In the genomic region with DNA sequence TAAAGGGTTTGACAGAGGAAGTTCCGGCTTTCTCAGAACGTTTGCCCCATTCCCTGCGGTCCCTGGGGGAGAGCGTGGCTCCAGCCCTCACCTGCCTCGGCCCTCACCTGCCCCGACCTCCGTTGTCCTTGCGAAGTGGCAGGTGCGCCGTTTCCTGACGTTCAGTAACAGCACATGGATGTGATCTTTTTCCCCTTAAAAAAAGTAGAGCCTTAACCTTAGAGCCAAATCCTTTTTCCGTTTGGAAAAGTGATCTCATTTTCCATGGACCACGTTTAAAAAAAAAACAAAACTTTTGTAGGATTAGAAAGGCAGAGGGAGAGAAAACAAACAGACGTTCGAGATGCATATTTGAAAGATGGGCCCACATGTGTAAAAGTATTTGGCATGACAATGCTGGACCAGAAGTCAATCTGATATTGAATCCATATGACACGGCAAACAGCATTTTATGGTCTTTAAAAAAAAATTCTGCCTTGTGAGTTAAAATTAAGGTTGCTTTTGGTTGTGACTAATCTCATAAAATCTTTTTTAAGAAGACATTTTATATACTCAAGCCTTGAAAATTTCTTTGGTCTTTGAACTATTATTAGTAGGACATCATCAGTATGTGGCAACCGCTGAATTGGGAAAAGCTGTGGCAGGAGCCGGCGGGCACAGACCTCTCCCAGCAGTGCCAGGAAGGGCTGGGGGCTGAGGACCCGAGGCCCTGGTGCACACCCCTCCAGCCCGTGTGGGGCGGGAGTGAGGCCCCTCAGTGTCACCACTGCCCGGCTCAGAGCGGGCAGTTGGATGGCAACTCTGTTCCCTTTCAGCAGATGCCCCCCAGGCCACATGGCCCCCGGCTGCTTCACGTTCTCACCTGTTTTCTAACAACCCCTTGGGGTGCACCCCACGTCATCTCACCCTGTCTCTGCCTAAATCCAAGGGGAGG, we compare ENCODE assay signal across 8 cellular contexts. TPM values are rescaled to one million over a fixed set of nuclear protein-coding genes. Genes with fewer than 3 reads are reported as not detected.
DNase-seq lines count a peak whose midpoint lies in the region; ATAC-seq and TF ChIP-seq lines count a peak whose summit lies in the region.

No MANE protein-coding gene starts in this region.

- H2BK5ac ChIP-seq in neuronal stem cell (ENCODE audit: low read length) = no peak overlapping the region

- H4K20me1 ChIP-seq in MM.1S (ENCODE audit: insufficient read depth, low read length) (no peaks in the 10 kb centered on the region), OCI-LY7 (ENCODE audit: insufficient read depth, low read length) (no peaks in the 10 kb centered on the region)

- CTCF ChIA-PET in OCI-LY7 (lab: Charles Lee; ENCODE audit: unreplicated experiment) = no interaction called here

- peak overlapping the region; percentile 88 for H2BK120ac ChIP-seq in neuronal stem cell (ENCODE audit: low read depth, low read length)

- no peaks in the 10 kb centered on the region for H3K4me1 ChIP-seq in MM.1S (ENCODE audit: low read length)
- H3K4me1 ChIP-seq in neuronal stem cell (ENCODE audit: control insufficient read depth in 2 of 2, insufficient read depth in 1 of 2, low read depth in 1 of 2, low read length in 2 of 2) = peaks cover 14 to 18% of the 10 kb centered on the region in 2 donors
- no peaks in the 10 kb centered on the region for H3K4me1 ChIP-seq in effector memory CD4-positive, alpha-beta T cell (ENCODE audit: control insufficient read depth, insufficient read depth, low read length, poor library complexity, severe bottlenecking)
- H3K4me1 ChIP-seq in OCI-LY7 (ENCODE audit: insufficient read depth, low read length, poor library complexity, severe bottlenecking) = no peaks in the 10 kb centered on the region

- WGBS in neuronal stem cell (ENCODE audit: extremely low coverage in 2 of 2, insufficient read length in 2 of 2, insufficient replicate concordance in 1 of 2), 2 donors = no CpG with 5 or more reads among the region's 27 CpGs

- H3K4ac ChIP-seq in neuronal stem cell (ENCODE audit: low read length) = no peak overlapping the region

- no peaks in the 10 kb centered on the region for H3F3A ChIP-seq in MM.1S (ENCODE audit: insufficient read depth, low read length)

- no peak overlapping the region for H3K27ac ChIP-seq in MM.1S (ENCODE audit: low read length)
- H3K27ac ChIP-seq in neuronal stem cell (replicated peaks; ENCODE audit: low read length) = no peak overlapping the region
- H3K27ac ChIP-seq in effector memory CD4-positive, alpha-beta T cell (ENCODE audit: insufficient read depth, low read length, poor library complexity, severe bottlenecking) = no peak overlapping the region
- H3K27ac ChIP-seq in OCI-LY7 (ENCODE audit: low read depth, low read length, poor library complexity, severe bottlenecking) = no peak overlapping the region

- POLR2A ChIA-PET in OCI-LY7 (lab: Charles Lee) = no interaction called here

- peak overlapping the region; percentile 25 for H3K14ac ChIP-seq in neuronal stem cell (ENCODE audit: low read length)

- H4K91ac ChIP-seq in neuronal stem cell (ENCODE audit: low read depth, low read length, poor library complexity) = peak overlapping the region; percentile 12

- H3K36me3 ChIP-seq in MM.1S (replicated peaks; ENCODE audit: insufficient read depth, low read length) (no peaks in the 10 kb centered on the region), neuronal stem cell (replicated peaks in 1 of 2; ENCODE audit: control insufficient read depth in 2 of 2, insufficient read depth in 2 of 2, low read length in 2 of 2) (no peaks in the 10 kb centered on the region), OCI-LY7 (ENCODE audit: insufficient read depth, low read length) (no peaks in the 10 kb centered on the region)
- no peaks in the 10 kb centered on the region for H3K36me3 ChIP-seq in effector memory CD4-positive, alpha-beta T cell (ENCODE audit: control insufficient read depth, insufficient read depth, low read length)

- H3K27me3 ChIP-seq in MM.1S (replicated peaks; ENCODE audit: insufficient read depth, low read length) (peaks cover 53% of the 10 kb centered on the region), neuronal stem cell (ENCODE audit: control insufficient read depth in 3 of 3, insufficient read depth in 3 of 3, low read depth in 1 of 3, low read length in 3 of 3) (no peaks in the 10 kb centered on the region)
- H3K27me3 ChIP-seq in effector memory CD4-positive, alpha-beta T cell (replicated peaks; ENCODE audit: control insufficient read depth, insufficient read depth, low read length, poor library complexity, severe bottlenecking) = no peaks in the 10 kb centered on the region

- H2AFZ ChIP-seq in MM.1S (ENCODE audit: low read length) (0 out of 2 replicates have a peak overlapping the region, but pooled peaks have one; percentile 15), neuronal stem cell (ENCODE audit: low read length) (peak overlapping the region; percentile 78), OCI-LY7 (ENCODE audit: low read length) (no peak overlapping the region)

- H2BK12ac ChIP-seq in neuronal stem cell (ENCODE audit: low read length) = peak overlapping the region; percentile 99

- intact Hi-C loops in OCI-LY7 (cut with micrococcal nuclease; ENCODE audit: unreplicated experiment) = no loop called here

- H3K79me1 ChIP-seq in neuronal stem cell (ENCODE audit: low read depth, low read length) = no peaks in the 10 kb centered on the region

- BruUV-seq in OCI-LY7 (replicated peaks; lab: Mats Ljungman, UMichigan) = no TSS peak

- H3K23ac ChIP-seq in neuronal stem cell (ENCODE audit: low read depth, low read length, poor library complexity) = no peak overlapping the region

- no peak overlapping the region; the same call in 1 of the 2 replicates for H3K4me3 ChIP-seq in MM.1S (ENCODE audit: low read length)
- H3K4me3 ChIP-seq in choroid plexus epithelial cell (ENCODE audit: low read depth, low read length) = peak overlapping the region; percentile 23
- no peak overlapping the region for H3K4me3 ChIP-seq in neuronal stem cell (ENCODE audit: low read length in 2 of 2)
- H3K4me3 ChIP-seq in effector memory CD4-positive, alpha-beta T cell (ENCODE audit: insufficient read depth, low read depth, low read length, poor library complexity, severe bottlenecking) = no peak overlapping the region
- no peak overlapping the region for H3K4me3 ChIP-seq in OCI-LY7 (ENCODE audit: low read depth, low read length, poor library complexity, severe bottlenecking)

- no peaks in the 10 kb centered on the region for H3K9me2 ChIP-seq in MM.1S (replicated peaks; ENCODE audit: insufficient read depth, low read length)
- H3K9me2 ChIP-seq in OCI-LY7 (ENCODE audit: insufficient read depth, low read length) = no peaks in the 10 kb centered on the region

- H2BK15ac ChIP-seq in neuronal stem cell (ENCODE audit: low read length) = peak overlapping the region; percentile 41

- H3K79me2 ChIP-seq in MM.1S (ENCODE audit: low read length) = no peaks in the 10 kb centered on the region
- no peaks in the 10 kb centered on the region for H3K79me2 ChIP-seq in OCI-LY7 (ENCODE audit: insufficient read depth, low read depth, low read length)

- TF ChIP-seq CTCF in MM.1S (IDR thresholded peaks at IDR 0.05; ENCODE audit: low read length) (no peak), choroid plexus epithelial cell (conservative IDR thresholded peaks at IDR 0.05; ENCODE audit: low read depth, low read length) (no peak), OCI-LY7 (conservative IDR thresholded peaks at IDR 0.05; ENCODE audit: low read length) (no peak)

- H4K8ac ChIP-seq in neuronal stem cell (ENCODE audit: low read depth, low read length) = no peak overlapping the region

- peak overlapping the region; percentile 98 for H2AK5ac ChIP-seq in neuronal stem cell (ENCODE audit: low read depth, low read length)

- peak overlapping the region; percentile 92 for H3K18ac ChIP-seq in neuronal stem cell (ENCODE audit: low read length)

- no peaks in the 10 kb centered on the region for H3K9me3 ChIP-seq in MM.1S (replicated peaks; ENCODE audit: insufficient read depth, low read length)
- H3K9me3 ChIP-seq in neuronal stem cell (replicated peaks in 1 of 2; ENCODE audit: control insufficient read depth in 2 of 2, insufficient read depth in 1 of 2, low read depth in 1 of 2, low read length in 2 of 2) = no peaks in the 10 kb centered on the region
- no peaks in the 10 kb centered on the region for H3K9me3 ChIP-seq in effector memory CD4-positive, alpha-beta T cell (ENCODE audit: control insufficient read depth, low read length)
- no peaks in the 10 kb centered on the region for H3K9me3 ChIP-seq in OCI-LY7 (ENCODE audit: low read length)

- H3K9ac ChIP-seq in MM.1S (ENCODE audit: low read length) = no peak overlapping the region
- H3K9ac ChIP-seq in neuronal stem cell (ENCODE audit: low read depth, low read length, poor library complexity) = no peak overlapping the region

- H3K4me2 ChIP-seq in MM.1S (ENCODE audit: low read depth, low read length) (peak overlapping the region; percentile 40; the same call in 1 of the 2 replicates), neuronal stem cell (ENCODE audit: insufficient read depth, low read length, poor library complexity, severe bottlenecking) (no peak overlapping the region), OCI-LY7 (ENCODE audit: low read length) (no peak overlapping the region; the same call in 1 of the 2 replicates)

- ATAC-seq in GM19467 (IDR thresholded peaks at IDR 0.05; ENCODE audit: unreplicated experiment) (peak; percentile 11), HG03521 (IDR thresholded peaks at IDR 0.05; ENCODE audit: unreplicated experiment) (no peak)

- peak; percentile 99 for DNase-seq in DMS53 (lab: John Stamatoyannopoulos, UW)
- no peak for DNase-seq in MM.1S
- DNase-seq in choroid plexus epithelial cell (ENCODE audit: low read depth) = no peak
- DNase-seq in neuronal stem cell (ENCODE audit: low spot score) = no peak
- DNase-seq in effector memory CD4-positive, alpha-beta T cell = no peak
- no peak for DNase-seq in OCI-LY7 (ENCODE audit: low spot score)

RNA-seq across cellular contexts. Expression of gene EXOC3, which starts 42.4 kb away (rescaled TPM):
- 18.9 TPM for polyA plus RNA-seq in neuronal stem cell (2013, experiment 1 of 2)
- polyA plus RNA-seq in neuronal stem cell (2013, experiment 2 of 2) = 18.7 TPM
- 27.4 and 31.0 TPM in 2 replicates for total RNA-seq in OCI-LY7 (2014; rRNA removed; shearing (Covaris generic))
- 58.2 and 58.9 TPM in 2 replicates for total RNA-seq in OCI-LY7 (2022)
